In the genomic region with DNA sequence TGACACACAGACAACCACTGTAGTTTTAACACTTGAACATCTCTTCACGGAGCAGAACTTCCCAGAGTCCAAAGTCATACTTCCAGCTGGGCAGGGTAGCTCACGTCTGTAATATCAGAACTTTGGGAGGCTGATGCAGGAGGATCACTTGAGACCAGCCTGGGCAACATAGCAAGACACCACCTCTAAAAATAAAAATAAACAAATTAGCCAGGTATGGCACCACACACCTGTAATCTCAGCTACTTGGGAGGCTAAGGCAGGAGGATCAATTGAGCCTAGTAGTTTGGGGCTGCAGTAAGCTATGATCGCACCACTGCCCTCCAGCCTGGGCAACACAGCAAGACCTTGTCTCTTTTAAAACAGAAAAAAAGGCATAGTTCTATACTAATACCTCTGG, we compare ENCODE assay signal across 1 cellular context.
TF ChIP-seq lines count a peak whose summit lies in the region.

No MANE protein-coding gene starts in this region.

TF ChIP-seq in GM12878, 131 proteins besides CTCF, POLR2A, EP300 and RAD21:
- TF ChIP-seq IRF4 (IDR thresholded peaks at IDR 0.05; ENCODE audit: low read depth, low read length) (no peak), BRCA1 (IDR thresholded peaks at IDR 0.05; ENCODE audit: low read depth, low read length) (no peak), ZNF24 (IDR thresholded peaks at IDR 0.05) (no peak)
